In the genomic region with DNA sequence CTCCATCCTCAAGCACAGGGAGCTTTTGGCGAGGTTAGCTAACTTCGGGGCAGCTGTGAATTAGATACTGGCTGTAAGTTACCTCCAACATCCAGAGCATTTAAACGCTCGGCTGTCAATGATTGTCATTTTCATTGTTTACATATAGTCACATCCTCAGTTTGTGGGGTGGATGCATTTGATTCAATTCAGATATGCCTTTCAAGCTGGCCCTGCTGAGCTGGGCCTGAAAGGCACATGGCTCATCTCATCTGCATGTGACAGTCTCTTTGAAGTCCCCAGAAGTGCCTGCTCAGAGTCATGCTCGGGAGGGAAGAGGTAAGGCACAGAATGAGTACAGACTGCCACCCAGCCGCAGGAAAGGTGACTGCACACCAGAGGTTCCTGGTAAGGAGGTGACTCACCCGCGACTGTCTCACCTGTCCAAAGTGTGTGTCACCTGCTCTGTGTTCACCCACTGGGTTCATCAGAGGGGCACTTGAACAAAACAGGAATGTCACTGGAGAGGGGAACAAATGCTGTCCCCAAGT, we compare ENCODE assay signal across 8 cellular contexts.
DNase-seq lines count a peak whose midpoint lies in the region; ATAC-seq, FAIRE-seq and TF ChIP-seq lines count a peak whose summit lies in the region.
"Not testable (repeated sequence)": the region's sequence is repeated elsewhere in the genome, so short reads cannot be mapped to it uniquely, and the experiment has no call there.

No MANE protein-coding gene starts in this region.

- not testable (repeated sequence) for TF ChIP-seq POLR2A in GM12892 (IDR thresholded peaks at IDR 0.05; ENCODE audit: low read depth, low read length)

- ATAC-seq in GM21447 (IDR thresholded peaks at IDR 0.05; ENCODE audit: unreplicated experiment) (peak; percentile 43), HG03103 (IDR thresholded peaks at IDR 0.05; ENCODE audit: low read depth, unreplicated experiment) (peak; percentile 49)

- peak; percentile 89 for FAIRE-seq in GM12892 (lab: Jason Lieb, UNC)

- DNase-seq in GM12892 (ENCODE audit: insufficient read length) = not testable (repeated sequence)
- DNase-seq in RPMI8226 (peak; percentile 43), mucosa of gallbladder (ENCODE audit: low spot score) (peak; percentile 71)
- peak; percentile 79 for DNase-seq in activated CD8-positive, alpha-beta memory T cell treated with anti-CD3 and anti-CD28 coated beads, Interleukin-2, amount 50 U/mL, for 48 hours
- peak; percentile 41 for DNase-seq in central memory CD4-positive, alpha-beta T cell
- peak; percentile 11 to 51 for DNase-seq in stimulated activated CD8-positive, alpha-beta memory T cell treated with anti-CD3 and anti-CD28 coated beads, Interleukin-2, amount 100 ng/mL, for 1 hour (ENCODE audit: low read depth in 2 of 2)
